Comparison of ENCODE assay signal across 10 cellular contexts in genomic region chr12:46524778-46525177, GRCh38.
DNase-seq lines count a peak whose midpoint lies in the region; ATAC-seq and TF ChIP-seq lines count a peak whose summit lies in the region.
"Had no signal": no experiment of that assay in that cellular context is flagged by ENCODE, and none has a peak within 500 bp of the region (broad histone marks: within the 10 kb centered on the region; RNA-seq: fewer than 3 reads in every experiment).

No MANE protein-coding gene starts in this region.

- no peak for DNase-seq in activated naive CD4-positive, alpha-beta T cell treated with anti-CD3 and anti-CD28 coated beads, Interleukin-2, amount 10 ng/mL, durations not matched to agents 7 days and 5 days
- no peak for DNase-seq in activated naive CD4-positive, alpha-beta T cell treated with anti-CD3 and anti-CD28 coated beads, Interleukin-2, amount 50 U/mL, for 72 hours (ENCODE audit: low spot score in 2 of 2)
- no peak for DNase-seq in chondrocyte (ENCODE audit: low spot score)
- peak; percentile 9 for DNase-seq in medulla oblongata (ENCODE audit: extremely low spot score)
- DNase-seq in vagina (ENCODE audit: extremely low spot score in 2 of 2) = no peak
- no peak for DNase-seq in endothelial cell (ENCODE audit: low spot score)
- DNase-seq in epidermal melanocyte (ENCODE audit: insufficient read length, low spot score) = no peak
- DNase-seq in SW 1271 (lab: John Stamatoyannopoulos, UW) = no peak
- DNase-seq: Calu3, NCI-H2171 had no signal

- peaks cover 15% of the 10 kb centered on the region for H3K9me3 Mint-ChIP-seq in activated naive CD4-positive, alpha-beta T cell treated with anti-CD3 and anti-CD28 coated beads, Interleukin-2, amount 10 ng/mL, durations not matched to agents 7 days and 5 days
- H3K9me3 Mint-ChIP-seq in activated naive CD4-positive, alpha-beta T cell treated with anti-CD3 and anti-CD28 coated beads, Interleukin-2, amount 50 U/mL, for 72 hours = peaks cover 0 to 18% of the 10 kb centered on the region in 2 donors
- peaks cover 7% of the 10 kb centered on the region for H3K9me3 Mint-ChIP-seq in chondrocyte (ENCODE audit: low read depth)
- peaks cover 5% of the 10 kb centered on the region for H3K9me3 Mint-ChIP-seq in endothelial cell (ENCODE audit: unreplicated experiment)

- no peak overlapping the region for H3K4me3 Mint-ChIP-seq in activated naive CD4-positive, alpha-beta T cell treated with anti-CD3 and anti-CD28 coated beads, Interleukin-2, amount 10 ng/mL, durations not matched to agents 7 days and 5 days
- no peak overlapping the region for H3K4me3 Mint-ChIP-seq in chondrocyte (ENCODE audit: unreplicated experiment)
- H3K4me3 Mint-ChIP-seq in endothelial cell (ENCODE audit: unreplicated experiment) = no peak overlapping the region

- ATAC-seq in activated naive CD4-positive, alpha-beta T cell treated with anti-CD3 and anti-CD28 coated beads, Interleukin-2, amount 50 U/mL, for 72 hours = no peak

- intact Hi-C loops in vagina (cut with DNase I) = no loop called here

- TF ChIP-seq CTCF in chondrocyte (IDR thresholded peaks at IDR 0.05) = no peak
- TF ChIP-seq CTCF in vagina (IDR thresholded peaks at IDR 0.05) = no peak
- no peak for TF ChIP-seq CTCF in endothelial cell (IDR thresholded peaks at IDR 0.05; ENCODE audit: unreplicated experiment)

- H3K9me3 ChIP-seq in vagina = no peaks in the 10 kb centered on the region

- no peak for TF ChIP-seq POLR2A in vagina (IDR thresholded peaks at IDR 0.05)

- H3K27ac Mint-ChIP-seq in activated naive CD4-positive, alpha-beta T cell treated with anti-CD3 and anti-CD28 coated beads, Interleukin-2, amount 10 ng/mL, durations not matched to agents 7 days and 5 days = peak overlapping the region; percentile 95
- H3K27ac Mint-ChIP-seq in activated naive CD4-positive, alpha-beta T cell treated with anti-CD3 and anti-CD28 coated beads, Interleukin-2, amount 50 U/mL, for 72 hours = peak overlapping the region in 1 of 2 donors; percentile 86
- H3K27ac Mint-ChIP-seq in chondrocyte (ENCODE audit: unreplicated experiment) = peak overlapping the region; percentile 75
- H3K27ac Mint-ChIP-seq in endothelial cell (ENCODE audit: unreplicated experiment) = no peak overlapping the region

- no peaks in the 10 kb centered on the region for H3K27me3 ChIP-seq in vagina

- CTCF ChIA-PET in activated naive CD4-positive, alpha-beta T cell treated with anti-CD3 and anti-CD28 coated beads, Interleukin-2, amount 10 ng/mL, durations not matched to agents 7 days and 5 days (lab: Charles Lee) = interaction anchor here (0.8 to 2.4 kb wide), 8 partner anchors 12 to 168 kb away, joined by 3 to 12 read pairs (median 4); no protein-coding TSS in a partner anchor

- H3K4me1 Mint-ChIP-seq in activated naive CD4-positive, alpha-beta T cell treated with anti-CD3 and anti-CD28 coated beads, Interleukin-2, amount 10 ng/mL, durations not matched to agents 7 days and 5 days = peaks cover 52% of the 10 kb centered on the region
- H3K4me1 Mint-ChIP-seq in chondrocyte (ENCODE audit: low read depth) (peaks cover 36% of the 10 kb centered on the region), endothelial cell (ENCODE audit: unreplicated experiment) (no peaks in the 10 kb centered on the region)

- H3K27me3 Mint-ChIP-seq in activated naive CD4-positive, alpha-beta T cell treated with anti-CD3 and anti-CD28 coated beads, Interleukin-2, amount 10 ng/mL, durations not matched to agents 7 days and 5 days = no peaks in the 10 kb centered on the region
- H3K27me3 Mint-ChIP-seq in chondrocyte (ENCODE audit: low read depth) = no peaks in the 10 kb centered on the region
- H3K27me3 Mint-ChIP-seq in endothelial cell (ENCODE audit: unreplicated experiment) = peaks cover 5% of the 10 kb centered on the region

- peaks cover 34% of the 10 kb centered on the region for H3K36me3 Mint-ChIP-seq in activated naive CD4-positive, alpha-beta T cell treated with anti-CD3 and anti-CD28 coated beads, Interleukin-2, amount 10 ng/mL, durations not matched to agents 7 days and 5 days
- H3K36me3 Mint-ChIP-seq in activated naive CD4-positive, alpha-beta T cell treated with anti-CD3 and anti-CD28 coated beads, Interleukin-2, amount 50 U/mL, for 72 hours = peaks cover 5 to 18% of the 10 kb centered on the region in 2 donors
- peaks cover 4% of the 10 kb centered on the region for H3K36me3 Mint-ChIP-seq in chondrocyte (ENCODE audit: low read depth)
- H3K36me3 Mint-ChIP-seq in endothelial cell (ENCODE audit: low read depth, unreplicated experiment) = no peaks in the 10 kb centered on the region

- H3K4me1 ChIP-seq in vagina = peaks cover 36% of the 10 kb centered on the region

- H3K36me3 ChIP-seq in vagina = no peaks in the 10 kb centered on the region

- no peak overlapping the region for H3K4me3 ChIP-seq in vagina

- H3K27ac ChIP-seq in vagina = peak overlapping the region; percentile 71
